8 cellular contexts compared by ENCODE assay signal in genomic region chr3:157805553-157805952, GRCh38.
"Had no signal": no experiment of that assay in that cellular context is flagged by ENCODE, and none has a peak within 500 bp of the region (broad histone marks: within the 10 kb centered on the region; RNA-seq: fewer than 3 reads in every experiment).

No MANE protein-coding gene starts in this region.

- ATAC-seq: GM12878 had no signal

- FAIRE-seq: G401.6, GM12878, GM12891, GM12892, GM18507, GM19239 had no signal

- H3K4me3 ChIP-seq: GM12878 had no signal

- DNase-seq: GDM1, GF-D8 had no signal
